Comparison of ENCODE assay signal across 8 cellular contexts in genomic region chr17:43546317-43547188, GRCh38. TPM values are rescaled to one million over a fixed set of nuclear protein-coding genes. Genes with fewer than 3 reads are reported as not detected.
DNase-seq lines count a peak whose midpoint lies in the region; ATAC-seq, FAIRE-seq and TF ChIP-seq lines count a peak whose summit lies in the region.

Gene ETV4, minus strand, starts transcription at chr17:43546340. Its CDS starts 723 bp downstream, at chr17:43545617.

- intact Hi-C loops in activated T-helper 2 cell treated with anti-CD3 and anti-CD28 coated beads, Interferon-gamma antibody, Interleukin-2, Interleukin-4, amounts not matched to agents 10 μg/mL and 5 μg/mL and 100 μg/mL, durations not matched to agents 14 hours and 24 hours and 36 hours (cut with micrococcal nuclease): loop anchor here (2.0 to 10.0 kb wide), 2 partner anchors 64 to 152 kb away; partner anchors contain the start of genes ARL4D and DHX8
- intact Hi-C loops in natural killer cell (cut with micrococcal nuclease): no loop called here

- CTCF ChIA-PET in RWPE1 (lab: Yijun Ruan, JAX): no interaction called here

- H3K27ac ChIP-seq in KMS-11: peak within 1 kb of the TSS; percentile 42
- H3K27ac ChIP-seq in RWPE1: peak within 1 kb of the TSS; percentile 84

- no peak within 1 kb of the TSS for H3K4me3 ChIP-seq in KMS-11 (IDR thresholded peaks at IDR 0.05; ENCODE audit: insufficient read depth, low read depth, low read length)

- no peaks in the 10 kb centered on the region; the same call in 1 of the 2 replicates for H3K27me3 ChIP-seq in KMS-11 (ENCODE audit: insufficient read depth, low read depth)

- H3K79me2 ChIP-seq in KMS-11 (ENCODE audit: insufficient read depth, low read depth): no peaks in the 10 kb centered on the region; the same call in 1 of the 2 replicates

- peak; percentile 87 for ATAC-seq in GM21723 (IDR thresholded peaks at IDR 0.05; ENCODE audit: unreplicated experiment)
- ATAC-seq in natural killer cell: peak; percentile 91 to 95 (median 91)
- ATAC-seq in stimulated activated memory B cell treated with anti-CD40 and anti-IgM and Interleukin-4, amounts not matched to agents 10 μg/mL and 1 μg/mL and 100 μg/mL, for 72 hours: peak; percentile 97

- H3K4me3 Mint-ChIP-seq in activated T-helper 2 cell treated with anti-CD3 and anti-CD28 coated beads, Interferon-gamma antibody, Interleukin-2, Interleukin-4, amounts not matched to agents 10 μg/mL and 5 μg/mL and 100 μg/mL, durations not matched to agents 14 hours and 24 hours and 36 hours (ENCODE audit: low read depth): peak within 1 kb of the TSS; percentile 90
- H3K4me3 Mint-ChIP-seq in natural killer cell: peak within 1 kb of the TSS; percentile 93
- H3K4me3 Mint-ChIP-seq in stimulated activated memory B cell treated with anti-CD40 and anti-IgM and Interleukin-4, amounts not matched to agents 10 μg/mL and 1 μg/mL and 100 μg/mL, for 72 hours: peak within 1 kb of the TSS; percentile 75

- no peak for FAIRE-seq in D721Med (lab: Jason Lieb, UNC)

- DNase-seq in D721Med (ENCODE audit: insufficient read length, low spot score) (peak; percentile 99), RWPE1 (ENCODE audit: low spot score) (peak; percentile 100), fibroblast of peridontal ligament (ENCODE audit: extremely low read depth) (peak; percentile 81), natural killer cell (peak; percentile 83)
- DNase-seq in activated T-helper 2 cell treated with anti-CD3 and anti-CD28 coated beads, Interferon-gamma antibody, Interleukin-2, Interleukin-4, amounts not matched to agents 10 μg/mL and 5 μg/mL and 100 μg/mL, durations not matched to agents 14 hours and 24 hours and 36 hours (ENCODE audit: low spot score): peak; percentile 91

- H4K20me1 ChIP-seq in KMS-11 (ENCODE audit: insufficient read depth): no peaks in the 10 kb centered on the region

- peaks cover 19% of the 10 kb centered on the region for H3K4me1 Mint-ChIP-seq in activated T-helper 2 cell treated with anti-CD3 and anti-CD28 coated beads, Interferon-gamma antibody, Interleukin-2, Interleukin-4, amounts not matched to agents 10 μg/mL and 5 μg/mL and 100 μg/mL, durations not matched to agents 14 hours and 24 hours and 36 hours (ENCODE audit: low read depth)
- H3K4me1 Mint-ChIP-seq in natural killer cell: peaks cover 19 to 21% of the 10 kb centered on the region in 2 donors
- H3K4me1 Mint-ChIP-seq in stimulated activated memory B cell treated with anti-CD40 and anti-IgM and Interleukin-4, amounts not matched to agents 10 μg/mL and 1 μg/mL and 100 μg/mL, for 72 hours: peaks cover 23% of the 10 kb centered on the region

- H3K9me3 Mint-ChIP-seq in activated T-helper 2 cell treated with anti-CD3 and anti-CD28 coated beads, Interferon-gamma antibody, Interleukin-2, Interleukin-4, amounts not matched to agents 10 μg/mL and 5 μg/mL and 100 μg/mL, durations not matched to agents 14 hours and 24 hours and 36 hours: no peaks in the 10 kb centered on the region
- H3K9me3 Mint-ChIP-seq in natural killer cell: no peaks in the 10 kb centered on the region
- no peaks in the 10 kb centered on the region for H3K9me3 Mint-ChIP-seq in stimulated activated memory B cell treated with anti-CD40 and anti-IgM and Interleukin-4, amounts not matched to agents 10 μg/mL and 1 μg/mL and 100 μg/mL, for 72 hours

- H3K36me3 Mint-ChIP-seq in activated T-helper 2 cell treated with anti-CD3 and anti-CD28 coated beads, Interferon-gamma antibody, Interleukin-2, Interleukin-4, amounts not matched to agents 10 μg/mL and 5 μg/mL and 100 μg/mL, durations not matched to agents 14 hours and 24 hours and 36 hours (ENCODE audit: low read depth): no peaks in the 10 kb centered on the region
- H3K36me3 Mint-ChIP-seq in natural killer cell: no peaks in the 10 kb centered on the region
- H3K36me3 Mint-ChIP-seq in stimulated activated memory B cell treated with anti-CD40 and anti-IgM and Interleukin-4, amounts not matched to agents 10 μg/mL and 1 μg/mL and 100 μg/mL, for 72 hours: no peaks in the 10 kb centered on the region

- no peaks in the 10 kb centered on the region for H3K36me3 ChIP-seq in KMS-11 (ENCODE audit: insufficient read depth)

- peak within 1 kb of the TSS; percentile 69 for H3K9ac ChIP-seq in KMS-11

- peak within 1 kb of the TSS; percentile 92 for H2AFZ ChIP-seq in KMS-11 (ENCODE audit: low read depth)

- peaks cover 46% of the 10 kb centered on the region for H3K27me3 Mint-ChIP-seq in activated T-helper 2 cell treated with anti-CD3 and anti-CD28 coated beads, Interferon-gamma antibody, Interleukin-2, Interleukin-4, amounts not matched to agents 10 μg/mL and 5 μg/mL and 100 μg/mL, durations not matched to agents 14 hours and 24 hours and 36 hours (ENCODE audit: low read depth)
- H3K27me3 Mint-ChIP-seq in natural killer cell (ENCODE audit: low read depth in 2 of 2): peaks cover 44 to 57% of the 10 kb centered on the region in 2 donors
- peaks cover 82% of the 10 kb centered on the region for H3K27me3 Mint-ChIP-seq in stimulated activated memory B cell treated with anti-CD40 and anti-IgM and Interleukin-4, amounts not matched to agents 10 μg/mL and 1 μg/mL and 100 μg/mL, for 72 hours

- POLR2A ChIA-PET in RWPE1 (lab: Yijun Ruan, JAX; ENCODE audit: low non-redundant PET): interaction anchor here (0.6 kb wide), 1 partner anchor 141 kb away, joined by 4 read pairs; no protein-coding TSS in a partner anchor

- peak within 1 kb of the TSS; percentile 89 for H3K4me2 ChIP-seq in KMS-11

- peaks cover 13% of the 10 kb centered on the region for H3K4me1 ChIP-seq in KMS-11 (ENCODE audit: low read depth, poor library complexity, severe bottlenecking)

- TF ChIP-seq CTCF in D721Med (IDR thresholded peaks at IDR 0.05; ENCODE audit: insufficient read depth, missing control alignments) (no peak), KMS-11 (conservative IDR thresholded peaks at IDR 0.05; ENCODE audit: low read depth, low read length) (no peak), RWPE1 (conservative IDR thresholded peaks at IDR 0.05; ENCODE audit: low read depth) (no peak), natural killer cell (IDR thresholded peaks at IDR 0.05) (no peak)

- peak within 1 kb of the TSS; percentile 77 for H3K27ac Mint-ChIP-seq in activated T-helper 2 cell treated with anti-CD3 and anti-CD28 coated beads, Interferon-gamma antibody, Interleukin-2, Interleukin-4, amounts not matched to agents 10 μg/mL and 5 μg/mL and 100 μg/mL, durations not matched to agents 14 hours and 24 hours and 36 hours
- peak within 1 kb of the TSS; percentile 18 to 72 for H3K27ac Mint-ChIP-seq in natural killer cell
- no peak within 1 kb of the TSS for H3K27ac Mint-ChIP-seq in stimulated activated memory B cell treated with anti-CD40 and anti-IgM and Interleukin-4, amounts not matched to agents 10 μg/mL and 1 μg/mL and 100 μg/mL, for 72 hours

RNA-seq across cellular contexts. Expression of gene ETV4, which starts in this region (rescaled TPM):
- total RNA-seq in activated T-helper 2 cell treated with anti-CD3 and anti-CD28 coated beads, Interferon-gamma antibody, Interleukin-2, Interleukin-4, amounts not matched to agents 10 μg/mL and 5 μg/mL and 100 μg/mL, durations not matched to agents 14 hours and 24 hours and 36 hours: 11.0 and 12.8 TPM in 2 replicates
- total RNA-seq in natural killer cell: not detected

Comparison
In these comparisons a context has a peak if more than half of its experiments do, and no peak if none do; other contexts are left out.
1. RNA of gene ETV4 (total RNA-seq): 11.0 to 12.8 TPM in activated T-helper 2 cell treated with anti-CD3 and anti-CD28 coated beads, Interferon-gamma antibody, Interleukin-2, Interleukin-4, amounts not matched to agents 10 μg/mL and 5 μg/mL and 100 μg/mL, durations not matched to agents 14 hours and 24 hours and 36 hours; not detected in natural killer cell; every median in the first group is over 10 times any median in the second.
2. Peak in DNase-seq and ATAC-seq in natural killer cell; RNA of the gene not detected or under 1 TPM.
3. Peak in every context shown above with its lines, with median percentiles within 50 percentile points of each other: DNase-seq, ATAC-seq and H3K4me3 Mint-ChIP-seq.